In genomic region chr2:31675485-31675901, GRCh38 we compare ENCODE assay signal across 16 cellular contexts.
DNase-seq lines count a peak whose midpoint lies in the region; ATAC-seq, FAIRE-seq and TF ChIP-seq lines count a peak whose summit lies in the region.
"Had no signal": no experiment of that assay in that cellular context is flagged by ENCODE, and none has a peak within 500 bp of the region (broad histone marks: within the 10 kb centered on the region; RNA-seq: fewer than 3 reads in every experiment).

No MANE protein-coding gene starts in this region.

- no peaks in the 10 kb centered on the region for H3K79me2 ChIP-seq in H9 (ENCODE audit: insufficient read depth, low read length)

- intact Hi-C loops in Calu3 (cut with micrococcal nuclease; ENCODE audit: unreplicated experiment) = loop anchor here (1.0 to 10.0 kb wide), 3 partner anchors 52 to 539 kb away; no protein-coding TSS in a partner anchor
- intact Hi-C loops in left colon (cut with DNase I, micrococcal nuclease) = no loop called here
- intact Hi-C loops in spleen (cut with DNase I; ENCODE audit: low total_unique reads) = no loop called here

- H3K23ac ChIP-seq in H9 (ENCODE audit: insufficient read length, low read depth, low read length) = no peak overlapping the region

- H3K4me1 ChIP-seq in H9 (ENCODE audit: insufficient read depth, low read length) (no peaks in the 10 kb centered on the region; the same call in 1 of the 2 replicates), spleen (no peaks in the 10 kb centered on the region)
- H3K4me1 ChIP-seq: adrenal gland, sigmoid colon, SJSA1 had no signal

- H3K27ac Mint-ChIP-seq in Calu3 (ENCODE audit: unreplicated experiment) (no peak overlapping the region), H9 (no peak overlapping the region)
- H3K27ac Mint-ChIP-seq in stimulated activated naive B cell treated with anti-CD40 and anti-IgM and Interleukin-4, amounts not matched to agents 10 μg/mL and 1 μg/mL and 100 μg/mL, for 72 hours = no peak overlapping the region
- H3K27ac Mint-ChIP-seq: dendritic cell treated with granulocyte-macrophage colony-stimulating factor and Interleukin-4, amounts not matched to agents 40 ng/mL and 50 ng/mL, for 4 days had no signal

- H3K27ac ChIP-seq in H9 (ENCODE audit: insufficient read length, low read depth, low read length) = no peak overlapping the region
- H3K27ac ChIP-seq in spleen = no peak overlapping the region
- H3K27ac ChIP-seq: adrenal gland, C4-2B, sigmoid colon, SJSA1 had no signal

- H3K4me1 Mint-ChIP-seq in Calu3 (ENCODE audit: low read depth, unreplicated experiment) = peaks cover 18% of the 10 kb centered on the region
- H3K4me1 Mint-ChIP-seq in H9 = peaks cover 12 to 13% of the 10 kb centered on the region in 2 experiments
- no peaks in the 10 kb centered on the region for H3K4me1 Mint-ChIP-seq in stimulated activated naive B cell treated with anti-CD40 and anti-IgM and Interleukin-4, amounts not matched to agents 10 μg/mL and 1 μg/mL and 100 μg/mL, for 72 hours

- H4K8ac ChIP-seq in H9 (replicated peaks; ENCODE audit: insufficient read length, low read depth, low read length) = no peak overlapping the region

- no peak overlapping the region for H2BK120ac ChIP-seq in H9 (ENCODE audit: low read depth, low read length, poor library complexity, severe bottlenecking)

- peaks cover 4% of the 10 kb centered on the region for H3K9me3 Mint-ChIP-seq in Calu3 (ENCODE audit: low read depth, unreplicated experiment)
- peaks cover 20% of the 10 kb centered on the region in 2 experiments for H3K9me3 Mint-ChIP-seq in H9
- H3K9me3 Mint-ChIP-seq in stimulated activated naive B cell treated with anti-CD40 and anti-IgM and Interleukin-4, amounts not matched to agents 10 μg/mL and 1 μg/mL and 100 μg/mL, for 72 hours = peaks cover 35 to 40% of the 10 kb centered on the region in 2 donors

- peak; percentile 73 for DNase-seq in Calu3
- peak; percentile 79 for DNase-seq in H9
- peak; percentile 40 for DNase-seq in SW480 (ENCODE audit: low spot score)
- no peak for DNase-seq in left colon
- DNase-seq in urothelium cell line (ENCODE audit: low spot score) = no peak
- no peak for DNase-seq in stimulated activated naive B cell treated with anti-CD40 and anti-IgM and Interleukin-4, amounts not matched to agents 10 μg/mL and 1 μg/mL and 100 μg/mL, for 72 hours
- no peak for DNase-seq in spleen
- no peak for DNase-seq in GM10266 (ENCODE audit: extremely low spot score)
- DNase-seq: activated CD4-positive, CD25-positive, alpha-beta regulatory T cell; adrenal gland; GDM1; MG63; sigmoid colon had no signal

- no peak overlapping the region for H2BK15ac ChIP-seq in H9 (ENCODE audit: low read depth, low read length)

- no CpG with 5 or more reads among the region's 3 CpGs for WGBS in H9 (ENCODE audit: extremely low coverage, insufficient read length, low lambda C conversion rate)
- 41 to 58% (median 50%) methylated on average over 3 of the region's 3 CpGs for WGBS in spleen, 5 donors

- H3K36me3 Mint-ChIP-seq in Calu3 (ENCODE audit: insufficient read depth, unreplicated experiment) (no peaks in the 10 kb centered on the region), H9 (ENCODE audit: insufficient read depth in 1 of 3, low read depth in 3 of 3) (peaks cover 0 to 1% (median 0%) of the 10 kb centered on the region in 3 experiments; a peak in 1 of 7 replicates)
- peaks cover 1 to 5% of the 10 kb centered on the region in 2 donors for H3K36me3 Mint-ChIP-seq in stimulated activated naive B cell treated with anti-CD40 and anti-IgM and Interleukin-4, amounts not matched to agents 10 μg/mL and 1 μg/mL and 100 μg/mL, for 72 hours

- no peak overlapping the region for H3K4me2 ChIP-seq in H9 (ENCODE audit: insufficient read depth, insufficient read length, low read length)

- no peaks in the 10 kb centered on the region for H3K23me2 ChIP-seq in H9 (ENCODE audit: insufficient read length, low read depth, low read length, poor library complexity, severe bottlenecking)

- H2AK5ac ChIP-seq in H9 (ENCODE audit: insufficient read length, low read length) = no peak overlapping the region

- FAIRE-seq in urothelium cell line (lab: Jason Lieb, UNC) = no peak

- H4K91ac ChIP-seq in H9 (ENCODE audit: insufficient read length, low read depth, low read length) = no peak overlapping the region

- H3K4ac ChIP-seq in H9 (ENCODE audit: low read depth, low read length) = no peak overlapping the region

- H2BK12ac ChIP-seq in H9 (ENCODE audit: insufficient read length, low read depth, low read length) = no peak overlapping the region

- no peak overlapping the region for H3T11ph ChIP-seq in H9 (ENCODE audit: low read length)

- H2BK5ac ChIP-seq in H9 (ENCODE audit: insufficient read length, low read length) = no peak overlapping the region

- H3K27me3 Mint-ChIP-seq in Calu3 (ENCODE audit: unreplicated experiment) = no peaks in the 10 kb centered on the region
- H3K27me3 Mint-ChIP-seq in H9 (ENCODE audit: low read depth) = peaks cover 5% of the 10 kb centered on the region
- peaks cover 12 to 16% of the 10 kb centered on the region in 2 donors for H3K27me3 Mint-ChIP-seq in stimulated activated naive B cell treated with anti-CD40 and anti-IgM and Interleukin-4, amounts not matched to agents 10 μg/mL and 1 μg/mL and 100 μg/mL, for 72 hours
- H3K27me3 Mint-ChIP-seq: dendritic cell treated with granulocyte-macrophage colony-stimulating factor and Interleukin-4, amounts not matched to agents 40 ng/mL and 50 ng/mL, for 4 days had no signal

- H3K14ac ChIP-seq in H9 (ENCODE audit: insufficient read depth, low read length) = no peak overlapping the region

- H3K18ac ChIP-seq in H9 (ENCODE audit: insufficient read length, low read depth, low read length) = no peak overlapping the region

- no peaks in the 10 kb centered on the region for H3K79me1 ChIP-seq in H9 (ENCODE audit: insufficient read depth, low read depth, low read length, poor library complexity, severe bottlenecking)

- ATAC-seq in left colon = peak; percentile 48
- no peak for ATAC-seq in stimulated activated naive B cell treated with anti-CD40 and anti-IgM and Interleukin-4, amounts not matched to agents 10 μg/mL and 1 μg/mL and 100 μg/mL, for 72 hours (replicated peaks)

- peak overlapping the region; percentile 36 for H3K4me3 Mint-ChIP-seq in Calu3 (ENCODE audit: low read depth, unreplicated experiment)
- H3K4me3 Mint-ChIP-seq in H9 = no peak overlapping the region
- no peak overlapping the region for H3K4me3 Mint-ChIP-seq in stimulated activated naive B cell treated with anti-CD40 and anti-IgM and Interleukin-4, amounts not matched to agents 10 μg/mL and 1 μg/mL and 100 μg/mL, for 72 hours
- H3K4me3 Mint-ChIP-seq: dendritic cell treated with granulocyte-macrophage colony-stimulating factor and Interleukin-4, amounts not matched to agents 40 ng/mL and 50 ng/mL, for 4 days had no signal

- no peaks in the 10 kb centered on the region for H3K36me3 ChIP-seq in spleen
- H3K36me3 ChIP-seq: adrenal gland, MG63, sigmoid colon, SJSA1 had no signal

- CTCF ChIA-PET in Calu3 (lab: Charles Lee) = interaction anchor here (0.6 to 1.5 kb wide), 11 partner anchors 54 to 490 kb away, joined by 3 to 15 read pairs (median 4); partner anchors contain the start of gene SLC30A6

- H2AFZ ChIP-seq in H9 (ENCODE audit: low read length) = no peak overlapping the region

- H3K27me3 ChIP-seq in H9 (ENCODE audit: insufficient read depth, low read length) (no peaks in the 10 kb centered on the region), spleen (replicated peaks in 1 of 7) (no peaks in the 10 kb centered on the region)
- H3K27me3 ChIP-seq: adrenal gland, MG63, sigmoid colon, SJSA1 had no signal

- TF ChIP-seq CTCF in Calu3 (IDR thresholded peaks at IDR 0.05; ENCODE audit: unreplicated experiment) (peak; percentile 21), H9 (conservative IDR thresholded peaks at IDR 0.05) (peak; percentile 74), spleen (IDR thresholded peaks at IDR 0.05 in 8 of 11, conservative IDR thresholded peaks at IDR 0.05 in 3 of 11) (no peak), GM10266 (IDR thresholded peaks at IDR 0.05; ENCODE audit: control insufficient read depth, insufficient read depth, low read depth, missing control alignments) (no peak)

- H3K9ac ChIP-seq in H9 (ENCODE audit: extremely low read depth, insufficient read length, low read length) = no peak overlapping the region

- no peak for TF ChIP-seq POLR2A in spleen (IDR thresholded peaks at IDR 0.05)

- no peaks in the 10 kb centered on the region for H4K20me1 ChIP-seq in H9 (ENCODE audit: control insufficient read depth, insufficient read depth, insufficient read length)

- no peak overlapping the region for H3K56ac ChIP-seq in H9 (ENCODE audit: insufficient read length, low read depth, low read length)

- no TSS peak for BruUV-seq in Calu3 (replicated peaks; lab: Mats Ljungman, UMichigan)

- no peaks in the 10 kb centered on the region for H3K9me3 ChIP-seq in H9 (ENCODE audit: control insufficient read depth, low read depth, low read length)
- H3K9me3 ChIP-seq in spleen = peaks cover 0 to 92% (median 77%) of the 10 kb centered on the region in 8 donors
- H3K9me3 ChIP-seq: adrenal gland, SJSA1 had no signal

- H2BK20ac ChIP-seq in H9 (ENCODE audit: low read depth, low read length, poor library complexity, severe bottlenecking) = no peak overlapping the region

- H4K5ac ChIP-seq in H9 (ENCODE audit: insufficient read length, low read depth, low read length) = no peak overlapping the region

- no peak overlapping the region for H3K4me3 ChIP-seq in spleen
- H3K4me3 ChIP-seq: adrenal gland, MG63, sigmoid colon, SJSA1 had no signal

Comparison
In these comparisons a context has a peak if more than half of its experiments do, and no peak if none do; other contexts are left out.
1. DNase-seq: peak in Calu3 (single experiment), H9 (single experiment) and SW480 (single experiment); none in left colon (0 of 2), urothelium cell line (single experiment), stimulated activated naive B cell treated with anti-CD40 and anti-IgM and Interleukin-4, amounts not matched to agents 10 μg/mL and 1 μg/mL and 100 μg/mL, for 72 hours (single experiment), spleen (single experiment) and GM10266 (single experiment).
2. CTCF ChIP-seq: peak in Calu3 (single experiment) and H9 (single experiment); none in spleen (0 of 11) and GM10266 (single experiment).